In the genomic region with DNA sequence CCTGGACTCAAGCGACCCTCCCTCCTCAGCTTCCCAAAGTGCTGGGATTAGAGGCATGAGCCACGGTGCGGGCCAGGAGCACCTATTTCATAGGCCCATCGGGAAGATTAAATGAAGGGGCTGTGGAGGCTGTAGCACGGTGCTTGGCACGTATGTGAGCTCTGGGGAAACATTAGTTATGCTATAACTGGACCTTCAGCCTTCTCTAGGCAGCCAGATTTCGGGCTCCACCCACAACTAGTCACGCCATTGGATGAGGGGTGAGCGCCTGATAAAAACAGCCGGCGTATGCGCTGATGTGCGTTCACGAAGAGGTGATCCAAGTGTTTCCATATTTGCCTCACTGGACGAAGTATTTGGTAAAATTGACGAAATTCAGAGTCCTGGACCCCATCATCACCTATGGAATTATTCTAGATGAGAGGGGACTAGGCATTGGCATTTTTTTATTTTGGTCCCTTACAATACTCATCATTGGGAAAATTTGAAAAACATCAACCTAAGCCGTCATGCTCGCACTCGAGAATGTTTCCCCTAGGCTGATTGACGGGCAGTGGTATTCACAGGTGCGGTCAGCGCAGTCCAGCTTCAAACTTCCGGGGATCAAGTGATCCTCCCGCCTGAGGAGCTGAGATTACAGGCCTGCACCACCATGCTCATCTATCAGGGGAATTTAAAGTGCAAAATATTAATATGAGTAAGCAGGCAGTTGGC, we compare ENCODE assay signal across 10 cellular contexts. TPM values are rescaled to one million over a fixed set of nuclear protein-coding genes. Genes with fewer than 3 reads are reported as not detected.
DNase-seq lines count a peak whose midpoint lies in the region; ATAC-seq and TF ChIP-seq lines count a peak whose summit lies in the region.
"Had no signal": no experiment of that assay in that cellular context is flagged by ENCODE, and none has a peak within 500 bp of the region (broad histone marks: within the 10 kb centered on the region; RNA-seq: fewer than 3 reads in every experiment).

No MANE protein-coding gene starts in this region.

- no peaks in the 10 kb centered on the region for H3K27me3 ChIP-seq in CD4-positive, CD25-positive, alpha-beta regulatory T cell (ENCODE audit: control insufficient read depth, insufficient read depth, low read length)
- H3K27me3 ChIP-seq in MG63 (no peaks in the 10 kb centered on the region), neural cell (ENCODE audit: insufficient read depth, low read depth, low read length) (no peaks in the 10 kb centered on the region), aorta (ENCODE audit: control insufficient read depth in 1 of 2, insufficient read depth in 2 of 2, low read length in 1 of 2) (no peaks in the 10 kb centered on the region)

- 81 to 84% methylated on average over 24 of the region's 24 CpGs for WGBS in aorta, 2 donors

- peaks cover 0 to 2% (median 0%) of the 10 kb centered on the region in 7 donors for H3K9me3 Mint-ChIP-seq in CD4-positive, CD25-positive, alpha-beta regulatory T cell
- no peaks in the 10 kb centered on the region for H3K9me3 Mint-ChIP-seq in central memory CD8-positive, alpha-beta T cell

- peak overlapping the region; percentile 83 for H3K4me2 ChIP-seq in neural cell (ENCODE audit: low read length)

- TF ChIP-seq CTCF in neural cell (IDR thresholded peaks at IDR 0.05; ENCODE audit: poor library complexity, severe bottlenecking): no peak

- H3K36me3 ChIP-seq in CD4-positive, CD25-positive, alpha-beta regulatory T cell (ENCODE audit: control insufficient read depth, insufficient read depth, low read length): peaks cover 5% of the 10 kb centered on the region
- H3K36me3 ChIP-seq in MG63 (no peaks in the 10 kb centered on the region), neural cell (ENCODE audit: insufficient read depth, low read length) (no peaks in the 10 kb centered on the region), aorta (ENCODE audit: control insufficient read depth in 1 of 2, insufficient read depth in 2 of 2, low read length in 1 of 2) (no peaks in the 10 kb centered on the region)

- H3F3A ChIP-seq in neural cell (ENCODE audit: insufficient read depth, low read length, poor library complexity, severe bottlenecking): peaks cover 2% of the 10 kb centered on the region

- no peaks in the 10 kb centered on the region for H3K9me2 ChIP-seq in neural cell (ENCODE audit: insufficient read depth, low read length)

- ATAC-seq in CD4-positive, CD25-positive, alpha-beta regulatory T cell (ENCODE audit: low read depth in 2 of 2): no peak
- no peak for ATAC-seq in central memory CD8-positive, alpha-beta T cell (replicated peaks; ENCODE audit: extremely low read depth, poor library complexity, severe bottlenecking)
- no peak for ATAC-seq in aorta (ENCODE audit: low FRiP score)

- TF ChIP-seq EP300 in neural cell (conservative IDR thresholded peaks at IDR 0.05; ENCODE audit: poor library complexity, severe bottlenecking): no peak

- no peaks in the 10 kb centered on the region for H3K9me3 ChIP-seq in CD4-positive, CD25-positive, alpha-beta regulatory T cell (ENCODE audit: control insufficient read depth in 2 of 2, low read length in 2 of 2)
- H3K9me3 ChIP-seq in MG63 (no peaks in the 10 kb centered on the region), neural cell (ENCODE audit: low read length) (no peaks in the 10 kb centered on the region), aorta (ENCODE audit: control insufficient read depth, low read length) (no peaks in the 10 kb centered on the region)

- peaks cover 36% of the 10 kb centered on the region for H3K4me1 ChIP-seq in CD4-positive, CD25-positive, alpha-beta regulatory T cell (ENCODE audit: control insufficient read depth, insufficient read depth, low read length, poor library complexity, severe bottlenecking)
- peaks cover 0 to 5% of the 10 kb centered on the region in 2 donors for H3K4me1 ChIP-seq in aorta (ENCODE audit: control insufficient read depth in 1 of 2, insufficient read depth in 2 of 2, low read length in 2 of 2)

- intact Hi-C loops in aorta (cut with DNase I): loop anchor here in 1 of 2 donors (5.0 kb wide), 1 partner anchor 160 kb away; no protein-coding TSS in a partner anchor

- peak overlapping the region; percentile 97 for H3K27ac ChIP-seq in CD4-positive, CD25-positive, alpha-beta regulatory T cell (ENCODE audit: insufficient read depth, low read length, poor library complexity, severe bottlenecking)
- H3K27ac ChIP-seq in neural cell (ENCODE audit: low read length) (peak overlapping the region; percentile 75), aorta (ENCODE audit: low read depth in 1 of 2, low read length in 2 of 2) (no peak overlapping the region)

- peaks cover 7% of the 10 kb centered on the region for H4K20me1 ChIP-seq in neural cell (ENCODE audit: insufficient read depth)

- no peak overlapping the region for H2AFZ ChIP-seq in neural cell (ENCODE audit: low read depth, low read length)

- H3K4me3 Mint-ChIP-seq in CD4-positive, CD25-positive, alpha-beta regulatory T cell: peak overlapping the region; percentile 91 to 96 (median 93)
- H3K4me3 Mint-ChIP-seq in central memory CD8-positive, alpha-beta T cell: peak overlapping the region; percentile 83

- no peak for TF ChIP-seq RAD21 in neural cell (conservative IDR thresholded peaks at IDR 0.05)

- peaks cover 6% of the 10 kb centered on the region for H3K27me3 Mint-ChIP-seq in CD4-positive, CD25-positive, alpha-beta regulatory T cell
- no peaks in the 10 kb centered on the region for H3K27me3 Mint-ChIP-seq in central memory CD8-positive, alpha-beta T cell

- peaks cover 5 to 58% (median 36%) of the 10 kb centered on the region in 4 donors for H3K4me1 Mint-ChIP-seq in CD4-positive, CD25-positive, alpha-beta regulatory T cell
- H3K4me1 Mint-ChIP-seq in central memory CD8-positive, alpha-beta T cell: peaks cover 39% of the 10 kb centered on the region

- peaks cover 32% of the 10 kb centered on the region for H3K79me2 ChIP-seq in neural cell (replicated peaks; ENCODE audit: insufficient read depth, low read length)

- no peak for DNase-seq in CD4-positive, CD25-positive, alpha-beta regulatory T cell
- no peak for DNase-seq in MG63
- DNase-seq in central memory CD8-positive, alpha-beta T cell (ENCODE audit: low spot score in 2 of 2): no peak
- no peak for DNase-seq in stimulated activated CD8-positive, alpha-beta memory T cell treated with anti-CD3 and anti-CD28 coated beads, Interleukin-4, amount 100 ng/mL, for 48 hours
- DNase-seq in MV-4-11 (lab: John Stamatoyannopoulos, UW): no peak
- DNase-seq in aorta: no peak
- no peak for DNase-seq in stimulated activated CD4-positive, alpha-beta T cell treated with anti-CD3 and anti-CD28 coated beads, Interleukin-15, amount 100 ng/mL, for 24 hours
- DNase-seq: amygdala, NCI-H1092 had no signal

- peak overlapping the region; percentile 69 to 93 (median 78) for H3K27ac Mint-ChIP-seq in CD4-positive, CD25-positive, alpha-beta regulatory T cell
- peak overlapping the region; percentile 83 for H3K27ac Mint-ChIP-seq in central memory CD8-positive, alpha-beta T cell (ENCODE audit: low read depth)

- H3K36me3 Mint-ChIP-seq in CD4-positive, CD25-positive, alpha-beta regulatory T cell: peaks cover 4% of the 10 kb centered on the region
- H3K36me3 Mint-ChIP-seq in central memory CD8-positive, alpha-beta T cell (ENCODE audit: insufficient read depth): peaks cover 21% of the 10 kb centered on the region

- peak overlapping the region; percentile 76 for H3K9ac ChIP-seq in neural cell (ENCODE audit: low read length)

- peak overlapping the region; percentile 84 for H3K4me3 ChIP-seq in CD4-positive, CD25-positive, alpha-beta regulatory T cell (ENCODE audit: low read depth, low read length)
- peak overlapping the region; percentile 89 for H3K4me3 ChIP-seq in MG63
- peak overlapping the region; percentile 78 for H3K4me3 ChIP-seq in neural cell (ENCODE audit: low read length)
- H3K4me3 ChIP-seq in aorta (ENCODE audit: low read length in 2 of 2): no peak overlapping the region

TF ChIP-seq in neural cell, 6 proteins besides CTCF, POLR2A, EP300 and RAD21 (continues in another document):
- TF ChIP-seq TAF1 (IDR thresholded peaks at IDR 0.05; ENCODE audit: low read depth): no peak
- TF ChIP-seq, protein P1, sequence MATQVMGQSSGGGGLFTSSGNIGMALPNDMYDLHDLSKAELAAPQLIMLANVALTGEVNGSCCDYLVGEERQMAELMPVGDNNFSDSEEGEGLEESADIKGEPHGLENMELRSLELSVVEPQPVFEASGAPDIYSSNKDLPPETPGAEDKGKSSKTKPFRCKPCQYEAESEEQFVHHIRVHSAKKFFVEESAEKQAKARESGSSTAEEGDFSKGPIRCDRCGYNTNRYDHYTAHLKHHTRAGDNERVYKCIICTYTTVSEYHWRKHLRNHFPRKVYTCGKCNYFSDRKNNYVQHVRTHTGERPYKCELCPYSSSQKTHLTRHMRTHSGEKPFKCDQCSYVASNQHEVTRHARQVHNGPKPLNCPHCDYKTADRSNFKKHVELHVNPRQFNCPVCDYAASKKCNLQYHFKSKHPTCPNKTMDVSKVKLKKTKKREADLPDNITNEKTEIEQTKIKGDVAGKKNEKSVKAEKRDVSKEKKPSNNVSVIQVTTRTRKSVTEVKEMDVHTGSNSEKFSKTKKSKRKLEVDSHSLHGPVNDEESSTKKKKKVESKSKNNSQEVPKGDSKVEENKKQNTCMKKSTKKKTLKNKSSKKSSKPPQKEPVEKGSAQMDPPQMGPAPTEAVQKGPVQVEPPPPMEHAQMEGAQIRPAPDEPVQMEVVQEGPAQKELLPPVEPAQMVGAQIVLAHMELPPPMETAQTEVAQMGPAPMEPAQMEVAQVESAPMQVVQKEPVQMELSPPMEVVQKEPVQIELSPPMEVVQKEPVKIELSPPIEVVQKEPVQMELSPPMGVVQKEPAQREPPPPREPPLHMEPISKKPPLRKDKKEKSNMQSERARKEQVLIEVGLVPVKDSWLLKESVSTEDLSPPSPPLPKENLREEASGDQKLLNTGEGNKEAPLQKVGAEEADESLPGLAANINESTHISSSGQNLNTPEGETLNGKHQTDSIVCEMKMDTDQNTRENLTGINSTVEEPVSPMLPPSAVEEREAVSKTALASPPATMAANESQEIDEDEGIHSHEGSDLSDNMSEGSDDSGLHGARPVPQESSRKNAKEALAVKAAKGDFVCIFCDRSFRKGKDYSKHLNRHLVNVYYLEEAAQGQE (IDR thresholded peaks at IDR 0.05; ENCODE audit: borderline replicate concordance): no peak

RNA-seq across cellular contexts. Expression of a gene that starts 1.8 kb away (rescaled TPM):
- total RNA-seq in CD4-positive, CD25-positive, alpha-beta regulatory T cell: 323 TPM
- 10 to 100 TPM in 3 of 4 donors, 1 to 10 TPM in 1; 8.7 to 19.4 (median 14.3) TPM for polyA plus RNA-seq in CD4-positive, CD25-positive, alpha-beta regulatory T cell
- 54.3 and 98.9 TPM in 2 replicates for total RNA-seq in MG63 (2014; rRNA removed; shearing (Covaris generic); ENCODE audit: low replicate concordance)
- 32.5 and 53.7 TPM in 2 replicates for polyA plus RNA-seq in neural cell
- 63.3 and 67.7 TPM in 2 replicates for polyA minus RNA-seq in neural cell
- total RNA-seq in aorta: 100 to 1,000 TPM; 124 to 139 TPM
- polyA plus RNA-seq in aorta: 10 to 100 TPM; 34.6 to 56.0 TPM

RNA-seq across cellular contexts. Expression of a gene that starts 16.1 kb away (rescaled TPM):
- total RNA-seq in CD4-positive, CD25-positive, alpha-beta regulatory T cell: 184 TPM
- polyA plus RNA-seq in CD4-positive, CD25-positive, alpha-beta regulatory T cell: 10 to 100 TPM; 34.4 to 41.4 (median 38.1) TPM
- 52.8 and 71.9 TPM in 2 replicates for total RNA-seq in MG63 (2014; rRNA removed; shearing (Covaris generic); ENCODE audit: low replicate concordance)
- polyA plus RNA-seq in neural cell: 216 and 248 TPM in 2 replicates
- 121 and 129 TPM in 2 replicates for polyA minus RNA-seq in neural cell
- 100 to 1,000 TPM in 1 of 2 donors, 10 to 100 TPM in 1; 90.6 to 110 TPM for total RNA-seq in aorta
- 100 to 1,000 TPM in 1 of 2 donors, 10 to 100 TPM in 1; 28.4 to 171 TPM for polyA plus RNA-seq in aorta

Comparison
In these comparisons a context has a peak if more than half of its experiments do, and no peak if none do; other contexts are left out.
1. H3K27ac ChIP-seq: peak in CD4-positive, CD25-positive, alpha-beta regulatory T cell (single experiment) and neural cell (single experiment); none in aorta (0 of 2).
2. H3K4me3 ChIP-seq: peak in CD4-positive, CD25-positive, alpha-beta regulatory T cell (single experiment), MG63 (single experiment) and neural cell (single experiment); none in aorta (0 of 2).